ENCODE assay signal across 8 cellular contexts in genomic region chr19:10112895-10113591, GRCh38. TPM values are rescaled to one million over a fixed set of nuclear protein-coding genes. Genes with fewer than 3 reads are reported as not detected.
DNase-seq lines count a peak whose midpoint lies in the region; ATAC-seq and TF ChIP-seq lines count a peak whose summit lies in the region.

No MANE protein-coding gene starts in this region.

- H3K4me3 ChIP-seq in AG04449 (ENCODE audit: low read depth, low read length), result no peak overlapping the region

- peak; percentile 81 for TF ChIP-seq CTCF in AG04449 (IDR thresholded peaks at IDR 0.05; ENCODE audit: insufficient read depth, low read length, missing control alignments)

- CTCF ChIA-PET in AG04449 (lab: Yijun Ruan, JAX), result interaction anchor here (0.8 to 7.6 kb wide), 5 partner anchors 8 to 182 kb away, joined by 3 to 51 read pairs (median 4); no protein-coding TSS in a partner anchor

- DNase-seq in AG04449 (ENCODE audit: low read depth, low spot score) (no peak), RPMI8226 (peak; percentile 76), activated gamma-delta T cell (lab: John Stamatoyannopoulos, UW) (peak; percentile 67), Right ventricle myocardium superior (peak; percentile 68), NOMO-1 treated with DMSO at 0.1 percent for 48 hours (lab: John Stamatoyannopoulos, UW; ENCODE audit: unreplicated experiment) (no peak)
- peak; percentile 84 for DNase-seq in stimulated activated CD4-positive, alpha-beta T cell treated with anti-CD3 and anti-CD28 coated beads, Interleukin-15, amount 100 ng/mL, for 24 hours

- peak; percentile 50 for ATAC-seq in GM18511 (IDR thresholded peaks at IDR 0.05; ENCODE audit: unreplicated experiment)
- ATAC-seq in Right ventricle myocardium superior (ENCODE audit: poor library complexity), result peak; percentile 51
- no peak for ATAC-seq in GM21619 (IDR thresholded peaks at IDR 0.05; ENCODE audit: unreplicated experiment)

- POLR2A ChIA-PET in AG04449 (lab: Yijun Ruan, JAX), result interaction anchor here (1.0 to 1.8 kb wide), 2 partner anchors 15 to 137 kb away, joined by 3 to 5 read pairs; no protein-coding TSS in a partner anchor

- intact Hi-C loops in Right ventricle myocardium superior (cut with DNase I), result no loop called here

RNA-seq across cellular contexts. Expression of gene P2RY11, which starts 1.6 kb away (rescaled TPM):
- total RNA-seq in Right ventricle myocardium superior, result 4.9 TPM

RNA-seq across cellular contexts. Expression of gene EIF3G, which starts 6.7 kb away (rescaled TPM):
- total RNA-seq in Right ventricle myocardium superior, result 153 TPM

RNA-seq across cellular contexts. Expression of gene PPAN, which starts 6.9 kb away (rescaled TPM):
- total RNA-seq in Right ventricle myocardium superior, result 20.0 TPM

RNA-seq across cellular contexts. Expression of gene ANGPTL6, which starts 10.6 kb away (rescaled TPM):
- not detected for total RNA-seq in Right ventricle myocardium superior

RNA-seq across cellular contexts. Expression of gene SHFL, which starts 26.9 kb away (rescaled TPM):
- 8.5 TPM for total RNA-seq in Right ventricle myocardium superior

Comparison
In these comparisons a context has a peak if more than half of its experiments do, and no peak if none do; other contexts are left out.
1. DNase-seq: peak in RPMI8226 (single experiment), activated gamma-delta T cell (single experiment), Right ventricle myocardium superior (single experiment) and stimulated activated CD4-positive, alpha-beta T cell treated with anti-CD3 and anti-CD28 coated beads, Interleukin-15, amount 100 ng/mL, for 24 hours (single experiment); none in AG04449 (single experiment) and NOMO-1 treated with DMSO at 0.1 percent for 48 hours (single experiment).